Comparison of ENCODE assay signal across 1 cellular context in the genomic region with DNA sequence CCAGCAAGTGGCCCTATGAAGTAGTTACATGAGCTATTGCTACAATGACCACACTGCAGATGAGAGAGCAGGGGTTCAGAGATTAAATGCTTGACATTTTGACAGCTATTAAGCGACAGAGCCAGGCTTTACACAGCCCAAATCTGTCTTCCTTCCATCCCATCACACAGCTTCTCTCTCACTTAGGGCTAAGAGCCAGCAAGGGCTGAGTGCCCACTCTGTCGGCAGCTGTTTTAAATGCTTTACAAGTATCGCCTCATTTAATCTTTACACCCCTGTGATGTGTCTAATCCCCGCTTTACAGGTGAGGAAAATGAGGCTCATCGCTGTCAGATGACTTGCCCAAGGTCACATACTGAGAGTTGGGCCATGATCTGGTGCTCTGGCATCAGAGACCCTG.
TF ChIP-seq lines count a peak whose summit lies in the region.

No MANE protein-coding gene starts in this region.

TF ChIP-seq in GM23338, 12 proteins besides CTCF, POLR2A, EP300 and RAD21 (continued from another document):
- no peak for TF ChIP-seq ZNF462 (CRISPR knock-in tag; IDR thresholded peaks at IDR 0.05)
- no peak for TF ChIP-seq EZH2phosphoT487 (IDR thresholded peaks at IDR 0.05; ENCODE audit: unreplicated experiment)
- TF ChIP-seq POLR2AphosphoS5 (IDR thresholded peaks at IDR 0.05; ENCODE audit: low read depth), result no peak
- no peak for TF ChIP-seq ETS1 (IDR thresholded peaks at IDR 0.05)
- no peak for TF ChIP-seq STAT1 (IDR thresholded peaks at IDR 0.05; ENCODE audit: unreplicated experiment)
- TF ChIP-seq EZH2 (IDR thresholded peaks at IDR 0.05; ENCODE audit: low read depth, unreplicated experiment), result no peak
- TF ChIP-seq ZNF331 (CRISPR knock-in tag; IDR thresholded peaks at IDR 0.05; ENCODE audit: low read depth), result no peak
